Comparison of ENCODE assay signal across 12 cellular contexts in genomic region chr7:30870821-30871518, GRCh38.
"Had no signal": no experiment of that assay in that cellular context is flagged by ENCODE, and none has a peak within 500 bp of the region (broad histone marks: within the 10 kb centered on the region; RNA-seq: fewer than 3 reads in every experiment).

No MANE protein-coding gene starts in this region.

- H3K4me3 ChIP-seq: testis had no signal

- H3K27ac ChIP-seq: testis had no signal

- H3K27me3 ChIP-seq: testis had no signal

- H3K9me3 ChIP-seq: testis had no signal

- ATAC-seq: activated CD4-positive, CD25-positive, alpha-beta regulatory T cell treated with anti-CD3 and anti-CD28 coated beads, Interleukin-2, amount 50 U/mL, for 24 hours; activated CD8-positive, alpha-beta memory T cell treated with anti-CD3 and anti-CD28 coated beads, Interleukin-2, amount 10 ng/mL, durations not matched to agents 7 days and 5 days; activated naive CD4-positive, alpha-beta T cell treated with anti-CD3 and anti-CD28 coated beads, Interleukin-2, amount 50 U/mL, for 72 hours; activated T-cell treated with anti-CD3 and anti-CD28 coated beads, Interleukin-2, amount 50 U/mL, for 4 hours had no signal

- H3K4me1 ChIP-seq: testis had no signal

- DNase-seq: activated CD4-positive, alpha-beta T cell treated with anti-CD3 and anti-CD28 coated beads, Interleukin-2, amount 50 U/mL, for 48 hours; activated CD8-positive, alpha-beta memory T cell treated with anti-CD3 and anti-CD28 coated beads, Interleukin-2, amount 10 ng/mL, durations not matched to agents 7 days and 5 days; activated effector memory CD4-positive, alpha-beta T cell treated with anti-CD3 and anti-CD28 coated beads, Interleukin-2, amount 50 U/mL, for 16 hours; activated T-cell treated with anti-CD3 and anti-CD28 coated beads, Interleukin-2, amount 50 U/mL, for 4 hours; glutamatergic neuron; mesendoderm; stimulated activated CD4-positive, alpha-beta T cell treated with anti-CD3 and anti-CD28 coated beads, Interleukin-2, amount 100 ng/mL, for 48 hours; stimulated activated naive CD4-positive, alpha-beta T cell treated with Interleukin-2 at 50 U/mL for 16 hours; SW 1271; testis had no signal
